1 cellular context compared by ENCODE assay signal in the genomic region with DNA sequence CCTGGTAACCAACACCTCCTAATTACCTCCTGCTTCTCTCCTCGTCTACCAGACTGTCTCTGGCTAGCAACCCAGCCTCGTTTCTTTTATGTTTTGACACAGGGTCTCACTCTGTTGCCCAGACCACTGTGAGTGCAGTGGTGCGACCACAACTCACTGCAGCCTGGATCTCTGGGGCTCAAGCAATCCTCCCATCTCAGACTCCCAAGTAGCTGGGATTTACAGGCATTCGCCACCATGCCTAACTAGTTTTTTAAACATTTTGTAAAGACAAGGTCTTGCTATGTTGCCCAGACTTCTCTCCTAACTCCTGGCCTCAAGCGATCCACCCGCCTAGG.
TF ChIP-seq lines count a peak whose summit lies in the region.

No MANE protein-coding gene starts in this region.

TF ChIP-seq in IMR-90, 13 proteins besides CTCF, POLR2A, EP300 and RAD21:
- TF ChIP-seq MAFK (IDR thresholded peaks at IDR 0.05; ENCODE audit: low read depth, low read length) (no peak), CEBPB (IDR thresholded peaks at IDR 0.05; ENCODE audit: low read depth, low read length) (no peak), MXI1 (IDR thresholded peaks at IDR 0.05; ENCODE audit: borderline replicate concordance, low read depth, low read length) (no peak), MAZ (IDR thresholded peaks at IDR 0.05; ENCODE audit: borderline replicate concordance, low read depth, low read length) (no peak), BHLHE40 (IDR thresholded peaks at IDR 0.05; ENCODE audit: low read depth, low read length) (no peak), RCOR1 (IDR thresholded peaks at IDR 0.05; ENCODE audit: insufficient replicate concordance, low read length) (no peak), RFX5 (IDR thresholded peaks at IDR 0.05; ENCODE audit: low read depth, low read length) (no peak), CHD1 (IDR thresholded peaks at IDR 0.05; ENCODE audit: low read depth, low read length) (no peak), SMC3 (IDR thresholded peaks at IDR 0.05; ENCODE audit: low read depth, low read length) (no peak), FOS (IDR thresholded peaks at IDR 0.05; ENCODE audit: low read depth, low read length) (no peak), NFE2L2 (IDR thresholded peaks at IDR 0.05; ENCODE audit: low read depth, low read length) (no peak)
- TF ChIP-seq, protein P1, sequence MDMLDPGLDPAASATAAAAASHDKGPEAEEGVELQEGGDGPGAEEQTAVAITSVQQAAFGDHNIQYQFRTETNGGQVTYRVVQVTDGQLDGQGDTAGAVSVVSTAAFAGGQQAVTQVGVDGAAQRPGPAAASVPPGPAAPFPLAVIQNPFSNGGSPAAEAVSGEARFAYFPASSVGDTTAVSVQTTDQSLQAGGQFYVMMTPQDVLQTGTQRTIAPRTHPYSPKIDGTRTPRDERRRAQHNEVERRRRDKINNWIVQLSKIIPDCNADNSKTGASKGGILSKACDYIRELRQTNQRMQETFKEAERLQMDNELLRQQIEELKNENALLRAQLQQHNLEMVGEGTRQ (IDR thresholded peaks at IDR 0.05; ENCODE audit: low read depth, low read length), result no peak
- TF ChIP-seq, protein P2, sequence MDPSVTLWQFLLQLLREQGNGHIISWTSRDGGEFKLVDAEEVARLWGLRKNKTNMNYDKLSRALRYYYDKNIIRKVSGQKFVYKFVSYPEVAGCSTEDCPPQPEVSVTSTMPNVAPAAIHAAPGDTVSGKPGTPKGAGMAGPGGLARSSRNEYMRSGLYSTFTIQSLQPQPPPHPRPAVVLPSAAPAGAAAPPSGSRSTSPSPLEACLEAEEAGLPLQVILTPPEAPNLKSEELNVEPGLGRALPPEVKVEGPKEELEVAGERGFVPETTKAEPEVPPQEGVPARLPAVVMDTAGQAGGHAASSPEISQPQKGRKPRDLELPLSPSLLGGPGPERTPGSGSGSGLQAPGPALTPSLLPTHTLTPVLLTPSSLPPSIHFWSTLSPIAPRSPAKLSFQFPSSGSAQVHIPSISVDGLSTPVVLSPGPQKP (IDR thresholded peaks at IDR 0.05; ENCODE audit: borderline replicate concordance, low read depth, low read length), result no peak
